12 cellular contexts compared by ENCODE assay signal in the genomic region with DNA sequence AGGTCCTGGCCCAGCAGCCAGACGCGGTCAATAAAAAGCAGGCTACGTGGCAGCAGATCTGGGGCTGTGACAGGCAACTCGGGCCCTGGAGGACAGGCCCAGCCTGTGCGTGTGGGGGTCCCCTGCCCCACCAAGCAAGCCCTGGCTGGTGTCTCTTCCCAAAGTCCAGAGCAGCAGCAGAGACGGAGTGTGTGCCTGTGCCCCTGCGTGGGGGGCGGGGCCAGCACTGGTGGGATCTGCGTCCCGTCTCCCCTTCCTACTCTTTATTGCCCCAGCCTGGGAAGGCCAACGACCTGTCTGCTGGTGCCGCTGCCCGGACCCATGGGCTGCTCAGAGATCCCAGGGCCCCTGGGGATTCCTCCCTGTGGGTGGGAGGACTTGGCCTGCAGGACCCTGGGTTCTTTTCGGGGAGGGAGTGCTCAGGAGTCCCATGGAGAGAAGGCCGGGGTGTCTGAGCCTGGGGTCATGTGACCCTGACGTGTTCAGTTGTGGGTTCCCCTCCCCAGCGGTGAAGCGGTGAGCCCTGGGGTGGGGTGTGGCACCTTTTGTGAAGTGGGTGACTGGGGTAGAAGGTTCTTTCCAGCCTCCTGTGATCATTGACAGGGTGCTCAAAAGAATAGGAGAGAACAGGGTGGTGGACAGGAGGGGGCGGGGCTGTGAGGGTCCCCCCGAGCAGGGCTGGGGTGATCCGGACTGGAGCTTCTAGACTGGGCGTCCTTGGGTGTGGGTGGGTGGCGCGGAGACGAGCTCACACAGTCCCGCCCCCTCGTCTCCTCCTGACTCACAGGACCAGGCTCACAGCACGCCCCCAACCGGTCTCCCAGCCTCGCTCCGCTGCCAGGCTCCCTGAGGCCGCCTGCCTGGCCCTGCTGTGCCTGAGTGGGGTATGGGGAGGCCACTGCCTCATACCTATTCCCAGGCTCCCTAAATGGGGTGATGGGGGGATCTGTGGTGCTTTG. TPM values are rescaled to one million over a fixed set of nuclear protein-coding genes. Genes with fewer than 3 reads are reported as not detected.
DNase-seq lines count a peak whose midpoint lies in the region; ATAC-seq and TF ChIP-seq lines count a peak whose summit lies in the region.
"Had no signal": no experiment of that assay in that cellular context is flagged by ENCODE, and none has a peak within 500 bp of the region (broad histone marks: within the 10 kb centered on the region; RNA-seq: fewer than 3 reads in every experiment).

No MANE protein-coding gene starts in this region.

- no peak overlapping the region for H2AFZ ChIP-seq in HCT116 (ENCODE audit: low read depth, low read length, poor library complexity, severe bottlenecking)

- no peaks in the 10 kb centered on the region for H3K79me2 ChIP-seq in HCT116 (ENCODE audit: insufficient read depth, low read length)

- H3K27me3 ChIP-seq in HCT116 (ENCODE audit: insufficient read depth, low read length) (no peaks in the 10 kb centered on the region), right cardiac atrium (ENCODE audit: control insufficient read depth, insufficient read depth) (no peaks in the 10 kb centered on the region)

- CTCF ChIA-PET in HCT116 (lab: Charles Lee), result interaction anchor here (1.1 to 1.5 kb wide), 2 partner anchors 14 to 30 kb away, joined by 3 to 4 read pairs; no protein-coding TSS in a partner anchor

- DNase-seq in HCT116 (ENCODE audit: low read depth, low spot score) (no peak), SK-MEL-5 (ENCODE audit: low read depth, low spot score) (peak; percentile 30), right cardiac atrium (peak; percentile 11 to 57 (median 31)), sciatic nerve (ENCODE audit: low spot score) (peak; percentile 47), MV-4-11 (lab: John Stamatoyannopoulos, UW) (no peak), NCI-H345 (lab: John Stamatoyannopoulos, UW) (no peak), NCI-H69 (lab: John Stamatoyannopoulos, UW) (no peak)
- DNase-seq: COR-L47; NCI-H2107; stimulated activated naive CD4-positive, alpha-beta T cell treated with Interleukin-2 at 50 U/mL for 16 hours; T-helper 9 cell had no signal

- no peak for TF ChIP-seq POLR2A in HCT116 (IDR thresholded peaks at IDR 0.05; ENCODE audit: borderline replicate concordance, extremely low read depth, insufficient read depth, insufficient read length)

- intact Hi-C loops in HCT116 (cut with micrococcal nuclease) (no loop called here), right cardiac atrium (cut with DNase I) (no loop called here), sciatic nerve (cut with DNase I) (no loop called here)

- H3K27ac ChIP-seq in HCT116 (ENCODE audit: low read depth, low read length) (no peak overlapping the region; the same call in 1 of the 2 replicates), right cardiac atrium (ENCODE audit: low read length) (no peak overlapping the region)
- H3K27ac ChIP-seq: KMS-11 had no signal

- no peaks in the 10 kb centered on the region for H3K9me3 ChIP-seq in HCT116 (ENCODE audit: control insufficient read depth in 1 of 2, insufficient read depth in 1 of 2, low read depth in 1 of 2, low read length in 2 of 2)
- no peaks in the 10 kb centered on the region for H3K9me3 ChIP-seq in right cardiac atrium (ENCODE audit: control insufficient read depth, low read length)

- H4K20me1 ChIP-seq in HCT116 (ENCODE audit: insufficient read depth), result no peaks in the 10 kb centered on the region

- no peaks in the 10 kb centered on the region for H3K36me3 ChIP-seq in HCT116 (ENCODE audit: control insufficient read depth in 1 of 2, insufficient read depth in 2 of 2, low read length in 2 of 2)

- H3K4me1 ChIP-seq in HCT116 (ENCODE audit: control insufficient read depth in 1 of 2, insufficient read depth in 2 of 2, low read length in 2 of 2), result peaks cover 13 to 33% of the 10 kb centered on the region in 2 experiments; a peak in 3 of 4 replicates
- H3K4me1 ChIP-seq in right cardiac atrium (ENCODE audit: control insufficient read depth, insufficient read depth, low read length), result no peaks in the 10 kb centered on the region

- 75% methylated on average over 32 of the region's 32 CpGs for WGBS in right cardiac atrium

- peak overlapping the region; percentile 64 for H3K4me2 ChIP-seq in HCT116 (ENCODE audit: low read length)
- H3K4me2 ChIP-seq: KMS-11 had no signal

- TF ChIP-seq CTCF in HCT116 (IDR thresholded peaks at IDR 0.05 in 2 of 3, conservative IDR thresholded peaks at IDR 0.05 in 1 of 3; ENCODE audit: borderline replicate concordance in 1 of 3, insufficient read depth in 1 of 3, low read depth in 2 of 3, low read length in 2 of 3), result no peak

- ATAC-seq in HCT116 (peak; percentile 84), right cardiac atrium (no peak), sciatic nerve (no peak)

- no peak overlapping the region for H3K9ac ChIP-seq in HCT116 (ENCODE audit: low read length)
- H3K9ac ChIP-seq: KMS-11 had no signal

- no peak for TF ChIP-seq RAD21 in HCT116 (IDR thresholded peaks at IDR 0.05; ENCODE audit: low read depth)

- in situ Hi-C loops in SK-MEL-5 (cut with HindIII; ENCODE audit: low pct_unique_long_range_greater_than_20kb, low sequenced_read_pairs), result no loop called here

- peak overlapping the region in 1 of 2 experiments; percentile 8; a peak in 1 of 4 replicates for H3K4me3 ChIP-seq in HCT116 (replicated peaks in 1 of 2; ENCODE audit: low read depth in 1 of 2, low read length in 2 of 2)
- H3K4me3 ChIP-seq in right cardiac atrium (ENCODE audit: low read length), result no peak overlapping the region

- POLR2A ChIA-PET in HCT116 (lab: Charles Lee), result no interaction called here

- H3K9me2 ChIP-seq in HCT116 (ENCODE audit: insufficient read depth), result no peaks in the 10 kb centered on the region

- no TSS peak for BruUV-seq in HCT116 (replicated peaks; lab: Mats Ljungman, UMichigan)

- RAD21 ChIA-PET in HCT116 (lab: Charles Lee; ENCODE audit: low non-redundant PET in 1 of 2, low total read pairs in 2 of 2, uncharacterized antibody in 2 of 2, unreplicated experiment in 2 of 2), result interaction anchor here in 1 of 2 experiments (0.6 kb wide), 1 partner anchor 13 kb away, joined by 6 read pairs; no protein-coding TSS in a partner anchor

TF ChIP-seq in HCT116, 20 proteins besides CTCF, POLR2A, EP300 and RAD21:
- peak; percentile 16; the same call in 1 of the 2 replicates for TF ChIP-seq POLR2AphosphoS5 (IDR thresholded peaks at IDR 0.05; ENCODE audit: low read depth, low read length)
- no peak for TF ChIP-seq SP1 (IDR thresholded peaks at IDR 0.05; ENCODE audit: low read depth)
TF ChIP-seq in HCT116: peak in this region for 1.

RNA-seq across cellular contexts. Expression of a gene that starts 22.4 kb away (rescaled TPM):
- total RNA-seq in HCT116 (2021; ENCODE audit: unreplicated experiment) (not detected), right cardiac atrium (100 to 1,000 TPM; 169 to 307 (median 208) TPM), sciatic nerve (4.6 TPM)
- polyA plus RNA-seq in HCT116 (2012), result 0.15 and 0.17 TPM in 2 replicates
- 0.29 and 1.3 TPM in 2 replicates for total RNA-seq in SK-MEL-5 (2014; rRNA removed; shearing (Covaris generic))
- polyA plus RNA-seq in SK-MEL-5 (2015; cell fraction: cytosol; rRNA removed), result 0.02 and 0.27 TPM in 2 replicates
- 0.21 and 1.5 TPM in 2 replicates for polyA plus RNA-seq in SK-MEL-5 (2015; cell fraction: nucleus; rRNA removed)
- 99.1 TPM for polyA plus RNA-seq in right cardiac atrium

RNA-seq across cellular contexts. Expression of a gene that starts 30.5 kb away (rescaled TPM):
- total RNA-seq in HCT116 (2021; ENCODE audit: unreplicated experiment) (10.2 TPM), right cardiac atrium (10 to 100 TPM in 2 of 4 donors, 1 to 10 TPM in 2; 7.9 to 10.6 (median 9.9) TPM), sciatic nerve (10.4 TPM)
- 4.3 and 4.8 TPM in 2 replicates for polyA plus RNA-seq in HCT116 (2012)
- total RNA-seq in SK-MEL-5 (2014; rRNA removed; shearing (Covaris generic)), result 1.4 TPM in 2 replicates
- 3.2 and 5.2 TPM in 2 replicates for polyA plus RNA-seq in SK-MEL-5 (2015; cell fraction: cytosol; rRNA removed)
- 1.9 and 2.3 TPM in 2 replicates for polyA plus RNA-seq in SK-MEL-5 (2015; cell fraction: nucleus; rRNA removed)
- 7.1 TPM for polyA plus RNA-seq in right cardiac atrium

Comparison
In these comparisons a context has a peak if more than half of its experiments do, and no peak if none do; other contexts are left out.
1. DNase-seq: peak in SK-MEL-5 (single experiment), right cardiac atrium (3 of 3) and sciatic nerve (single experiment); none in HCT116 (single experiment), MV-4-11 (single experiment), NCI-H345 (single experiment) and NCI-H69 (single experiment).
2. RNA of a gene that starts 22.4 kb away (total RNA-seq): 169 to 307 TPM in right cardiac atrium; 4.6 TPM in sciatic nerve (single experiment), 0.29 to 1.3 TPM in SK-MEL-5 and not detected in HCT116 (single experiment); every median in the first group is over 10 times any median in the second.